Comparison of ENCODE assay signal across 1 cellular context in the genomic region with DNA sequence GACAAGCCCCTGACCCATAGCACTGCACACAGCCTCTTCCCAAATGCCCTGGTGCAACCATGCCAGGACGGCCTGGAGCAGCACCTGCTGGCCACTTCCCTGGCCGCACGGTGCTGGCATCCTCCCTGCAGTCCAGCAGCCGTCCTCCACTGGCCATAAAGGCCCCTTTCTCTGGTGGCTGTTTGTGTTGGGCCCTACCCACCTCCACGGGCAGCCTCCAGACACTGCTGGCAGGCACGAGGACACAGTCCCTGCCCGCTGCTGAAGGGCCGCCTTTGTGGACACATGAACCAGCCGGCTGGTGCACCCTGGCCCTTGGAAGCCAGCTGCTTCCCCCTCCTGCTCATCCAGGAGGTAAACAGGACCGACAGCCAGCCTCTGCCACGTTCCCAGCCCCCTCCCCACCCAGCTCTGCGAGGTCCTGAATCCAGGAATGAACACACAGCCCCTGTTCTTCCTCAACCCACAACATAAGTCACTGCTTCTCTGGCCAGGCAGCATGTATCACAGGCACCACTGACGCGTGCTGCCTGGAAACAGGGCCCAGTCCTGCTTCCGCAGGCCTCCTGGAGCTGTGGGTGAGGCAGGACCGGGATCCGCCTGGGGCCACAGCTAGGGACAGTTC.
TF ChIP-seq lines count a peak whose summit lies in the region.

No MANE protein-coding gene starts in this region.

TF ChIP-seq in HepG2, 621 proteins besides CTCF, POLR2A, EP300 and RAD21 (continued from another document and continues in another):
- TF ChIP-seq, protein P1, sequence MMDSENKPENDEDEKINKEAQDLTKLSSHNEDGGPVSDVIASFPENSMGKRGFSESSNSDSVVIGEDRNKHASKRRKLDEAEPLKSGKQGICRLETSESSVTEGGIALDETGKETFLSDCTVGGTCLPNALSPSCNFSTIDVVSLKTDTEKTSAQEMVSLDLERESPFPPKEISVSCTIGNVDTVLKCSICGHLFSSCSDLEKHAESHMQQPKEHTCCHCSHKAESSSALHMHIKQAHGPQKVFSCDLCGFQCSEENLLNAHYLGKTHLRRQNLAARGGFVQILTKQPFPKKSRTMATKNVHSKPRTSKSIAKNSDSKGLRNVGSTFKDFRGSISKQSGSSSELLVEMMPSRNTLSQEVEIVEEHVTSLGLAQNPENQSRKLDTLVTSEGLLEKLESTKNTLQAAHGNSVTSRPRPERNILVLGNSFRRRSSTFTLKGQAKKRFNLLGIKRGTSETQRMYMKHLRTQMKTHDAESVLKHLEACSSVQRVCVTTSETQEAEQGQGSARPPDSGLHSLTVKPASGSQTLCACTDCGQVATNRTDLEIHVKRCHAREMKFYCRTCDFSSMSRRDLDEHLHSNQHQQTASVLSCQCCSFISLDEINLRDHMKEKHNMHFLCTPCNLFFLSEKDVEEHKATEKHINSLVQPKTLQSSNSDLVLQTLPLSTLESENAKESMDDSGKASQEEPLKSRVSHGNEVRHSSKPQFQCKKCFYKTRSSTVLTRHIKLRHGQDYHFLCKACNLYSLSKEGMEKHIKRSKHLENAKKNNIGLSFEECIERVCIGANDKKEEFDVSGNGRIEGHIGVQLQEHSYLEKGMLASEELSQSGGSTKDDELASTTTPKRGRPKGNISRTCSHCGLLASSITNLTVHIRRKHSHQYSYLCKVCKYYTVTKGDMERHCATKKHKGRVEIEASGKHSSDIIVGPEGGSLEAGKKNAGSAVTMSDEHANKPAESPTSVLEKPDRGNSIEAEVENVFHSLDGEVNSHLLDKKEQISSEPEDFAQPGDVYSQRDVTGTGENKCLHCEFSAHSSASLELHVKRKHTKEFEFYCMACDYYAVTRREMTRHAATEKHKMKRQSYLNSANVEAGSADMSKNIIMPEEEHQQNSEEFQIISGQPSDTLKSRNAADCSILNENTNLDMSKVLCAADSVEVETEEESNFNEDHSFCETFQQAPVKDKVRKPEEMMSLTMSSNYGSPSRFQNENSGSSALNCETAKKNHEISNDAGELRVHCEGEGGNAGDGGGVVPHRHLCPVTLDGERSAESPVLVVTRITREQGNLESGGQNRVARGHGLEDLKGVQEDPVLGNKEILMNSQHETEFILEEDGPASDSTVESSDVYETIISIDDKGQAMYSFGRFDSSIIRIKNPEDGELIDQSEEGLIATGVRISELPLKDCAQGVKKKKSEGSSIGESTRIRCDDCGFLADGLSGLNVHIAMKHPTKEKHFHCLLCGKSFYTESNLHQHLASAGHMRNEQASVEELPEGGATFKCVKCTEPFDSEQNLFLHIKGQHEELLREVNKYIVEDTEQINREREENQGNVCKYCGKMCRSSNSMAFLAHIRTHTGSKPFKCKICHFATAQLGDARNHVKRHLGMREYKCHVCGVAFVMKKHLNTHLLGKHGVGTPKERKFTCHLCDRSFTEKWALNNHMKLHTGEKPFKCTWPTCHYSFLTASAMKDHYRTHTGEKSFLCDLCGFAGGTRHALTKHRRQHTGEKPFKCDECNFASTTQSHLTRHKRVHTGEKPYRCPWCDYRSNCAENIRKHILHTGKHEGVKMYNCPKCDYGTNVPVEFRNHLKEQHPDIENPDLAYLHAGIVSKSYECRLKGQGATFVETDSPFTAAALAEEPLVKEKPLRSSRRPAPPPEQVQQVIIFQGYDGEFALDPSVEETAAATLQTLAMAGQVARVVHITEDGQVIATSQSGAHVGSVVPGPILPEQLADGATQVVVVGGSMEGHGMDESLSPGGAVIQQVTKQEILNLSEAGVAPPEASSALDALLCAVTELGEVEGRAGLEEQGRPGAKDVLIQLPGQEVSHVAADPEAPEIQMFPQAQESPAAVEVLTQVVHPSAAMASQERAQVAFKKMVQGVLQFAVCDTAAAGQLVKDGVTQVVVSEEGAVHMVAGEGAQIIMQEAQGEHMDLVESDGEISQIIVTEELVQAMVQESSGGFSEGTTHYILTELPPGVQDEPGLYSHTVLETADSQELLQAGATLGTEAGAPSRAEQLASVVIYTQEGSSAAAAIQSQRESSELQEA (CRISPR knock-in tag; IDR thresholded peaks at IDR 0.05; ENCODE audit: not compliant biosample characterization): no peak
- TF ChIP-seq, protein P2, sequence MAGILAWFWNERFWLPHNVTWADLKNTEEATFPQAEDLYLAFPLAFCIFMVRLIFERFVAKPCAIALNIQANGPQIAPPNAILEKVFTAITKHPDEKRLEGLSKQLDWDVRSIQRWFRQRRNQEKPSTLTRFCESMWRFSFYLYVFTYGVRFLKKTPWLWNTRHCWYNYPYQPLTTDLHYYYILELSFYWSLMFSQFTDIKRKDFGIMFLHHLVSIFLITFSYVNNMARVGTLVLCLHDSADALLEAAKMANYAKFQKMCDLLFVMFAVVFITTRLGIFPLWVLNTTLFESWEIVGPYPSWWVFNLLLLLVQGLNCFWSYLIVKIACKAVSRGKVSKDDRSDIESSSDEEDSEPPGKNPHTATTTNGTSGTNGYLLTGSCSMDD (CRISPR knock-in tag; IDR thresholded peaks at IDR 0.05): no peak
- peak; percentile 20; the same call in 1 of the 2 replicates for TF ChIP-seq ZNF121 (CRISPR knock-in tag; IDR thresholded peaks at IDR 0.05)
- TF ChIP-seq ZBTB38 (CRISPR knock-in tag; IDR thresholded peaks at IDR 0.05): peak; percentile 90
- TF ChIP-seq SOX13 (IDR thresholded peaks at IDR 0.05): no peak
- TF ChIP-seq SOX13 (CRISPR knock-in tag; conservative IDR thresholded peaks at IDR 0.05 in 1 of 2, IDR thresholded peaks at IDR 0.05 in 1 of 2): peak in 1 of 2 experiments; percentile 52; a peak in 2 of 4 replicates
- TF ChIP-seq, protein P3, sequence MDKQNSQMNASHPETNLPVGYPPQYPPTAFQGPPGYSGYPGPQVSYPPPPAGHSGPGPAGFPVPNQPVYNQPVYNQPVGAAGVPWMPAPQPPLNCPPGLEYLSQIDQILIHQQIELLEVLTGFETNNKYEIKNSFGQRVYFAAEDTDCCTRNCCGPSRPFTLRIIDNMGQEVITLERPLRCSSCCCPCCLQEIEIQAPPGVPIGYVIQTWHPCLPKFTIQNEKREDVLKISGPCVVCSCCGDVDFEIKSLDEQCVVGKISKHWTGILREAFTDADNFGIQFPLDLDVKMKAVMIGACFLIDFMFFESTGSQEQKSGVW (CRISPR knock-in tag; IDR thresholded peaks at IDR 0.05; ENCODE audit: borderline replicate concordance): no peak
- peak; percentile 87 for TF ChIP-seq MYC (CRISPR knock-in tag; IDR thresholded peaks at IDR 0.05; ENCODE audit: borderline replicate concordance)
- TF ChIP-seq, protein P4, sequence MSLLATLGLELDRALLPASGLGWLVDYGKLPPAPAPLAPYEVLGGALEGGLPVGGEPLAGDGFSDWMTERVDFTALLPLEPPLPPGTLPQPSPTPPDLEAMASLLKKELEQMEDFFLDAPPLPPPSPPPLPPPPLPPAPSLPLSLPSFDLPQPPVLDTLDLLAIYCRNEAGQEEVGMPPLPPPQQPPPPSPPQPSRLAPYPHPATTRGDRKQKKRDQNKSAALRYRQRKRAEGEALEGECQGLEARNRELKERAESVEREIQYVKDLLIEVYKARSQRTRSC (CRISPR knock-in tag; IDR thresholded peaks at IDR 0.05; ENCODE audit: low read depth): no peak
- TF ChIP-seq, protein P5, sequence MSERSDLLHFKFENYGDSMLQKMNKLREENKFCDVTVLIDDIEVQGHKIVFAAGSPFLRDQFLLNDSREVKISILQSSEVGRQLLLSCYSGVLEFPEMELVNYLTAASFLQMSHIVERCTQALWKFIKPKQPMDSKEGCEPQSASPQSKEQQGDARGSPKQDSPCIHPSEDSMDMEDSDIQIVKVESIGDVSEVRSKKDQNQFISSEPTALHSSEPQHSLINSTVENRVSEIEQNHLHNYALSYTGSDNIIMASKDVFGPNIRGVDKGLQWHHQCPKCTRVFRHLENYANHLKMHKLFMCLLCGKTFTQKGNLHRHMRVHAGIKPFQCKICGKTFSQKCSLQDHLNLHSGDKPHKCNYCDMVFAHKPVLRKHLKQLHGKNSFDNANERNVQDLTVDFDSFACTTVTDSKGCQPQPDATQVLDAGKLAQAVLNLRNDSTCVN (CRISPR knock-in tag; IDR thresholded peaks at IDR 0.05; ENCODE audit: borderline replicate concordance): no peak
- no peak for TF ChIP-seq ZNF782 (CRISPR knock-in tag; IDR thresholded peaks at IDR 0.05; ENCODE audit: borderline replicate concordance)
- TF ChIP-seq, protein P6, sequence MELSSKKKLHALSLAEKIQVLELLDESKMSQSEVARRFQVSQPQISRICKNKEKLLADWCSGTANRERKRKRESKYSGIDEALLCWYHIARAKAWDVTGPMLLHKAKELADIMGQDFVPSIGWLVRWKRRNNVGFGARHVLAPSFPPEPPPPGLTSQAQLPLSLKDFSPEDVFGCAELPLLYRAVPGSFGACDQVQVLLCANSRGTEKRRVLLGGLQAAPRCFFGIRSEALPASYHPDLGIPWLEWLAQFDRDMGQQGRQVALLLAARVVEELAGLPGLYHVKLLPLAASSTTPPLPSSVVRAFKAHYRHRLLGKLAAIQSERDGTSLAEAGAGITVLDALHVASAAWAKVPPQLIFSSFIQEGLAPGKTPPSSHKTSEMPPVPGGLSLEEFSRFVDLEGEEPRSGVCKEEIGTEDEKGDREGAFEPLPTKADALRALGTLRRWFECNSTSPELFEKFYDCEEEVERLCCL (CRISPR knock-in tag; IDR thresholded peaks at IDR 0.05; ENCODE audit: borderline replicate concordance): no peak
- TF ChIP-seq MATR3 (CRISPR knock-in tag; IDR thresholded peaks at IDR 0.05): no peak
- no peak for TF ChIP-seq ZNF317 (CRISPR knock-in tag; IDR thresholded peaks at IDR 0.05)
- TF ChIP-seq ZNF746 (CRISPR knock-in tag; IDR thresholded peaks at IDR 0.05): no peak; the same call in 1 of the 2 replicates
- no peak for TF ChIP-seq ZSCAN30 (CRISPR knock-in tag; IDR thresholded peaks at IDR 0.05)
- TF ChIP-seq, protein P7, sequence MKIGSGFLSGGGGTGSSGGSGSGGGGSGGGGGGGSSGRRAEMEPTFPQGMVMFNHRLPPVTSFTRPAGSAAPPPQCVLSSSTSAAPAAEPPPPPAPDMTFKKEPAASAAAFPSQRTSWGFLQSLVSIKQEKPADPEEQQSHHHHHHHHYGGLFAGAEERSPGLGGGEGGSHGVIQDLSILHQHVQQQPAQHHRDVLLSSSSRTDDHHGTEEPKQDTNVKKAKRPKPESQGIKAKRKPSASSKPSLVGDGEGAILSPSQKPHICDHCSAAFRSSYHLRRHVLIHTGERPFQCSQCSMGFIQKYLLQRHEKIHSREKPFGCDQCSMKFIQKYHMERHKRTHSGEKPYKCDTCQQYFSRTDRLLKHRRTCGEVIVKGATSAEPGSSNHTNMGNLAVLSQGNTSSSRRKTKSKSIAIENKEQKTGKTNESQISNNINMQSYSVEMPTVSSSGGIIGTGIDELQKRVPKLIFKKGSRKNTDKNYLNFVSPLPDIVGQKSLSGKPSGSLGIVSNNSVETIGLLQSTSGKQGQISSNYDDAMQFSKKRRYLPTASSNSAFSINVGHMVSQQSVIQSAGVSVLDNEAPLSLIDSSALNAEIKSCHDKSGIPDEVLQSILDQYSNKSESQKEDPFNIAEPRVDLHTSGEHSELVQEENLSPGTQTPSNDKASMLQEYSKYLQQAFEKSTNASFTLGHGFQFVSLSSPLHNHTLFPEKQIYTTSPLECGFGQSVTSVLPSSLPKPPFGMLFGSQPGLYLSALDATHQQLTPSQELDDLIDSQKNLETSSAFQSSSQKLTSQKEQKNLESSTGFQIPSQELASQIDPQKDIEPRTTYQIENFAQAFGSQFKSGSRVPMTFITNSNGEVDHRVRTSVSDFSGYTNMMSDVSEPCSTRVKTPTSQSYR (CRISPR knock-in tag; IDR thresholded peaks at IDR 0.05; ENCODE audit: borderline replicate concordance): peak; percentile 61; the same call in 1 of the 2 replicates
- TF ChIP-seq, protein P8, sequence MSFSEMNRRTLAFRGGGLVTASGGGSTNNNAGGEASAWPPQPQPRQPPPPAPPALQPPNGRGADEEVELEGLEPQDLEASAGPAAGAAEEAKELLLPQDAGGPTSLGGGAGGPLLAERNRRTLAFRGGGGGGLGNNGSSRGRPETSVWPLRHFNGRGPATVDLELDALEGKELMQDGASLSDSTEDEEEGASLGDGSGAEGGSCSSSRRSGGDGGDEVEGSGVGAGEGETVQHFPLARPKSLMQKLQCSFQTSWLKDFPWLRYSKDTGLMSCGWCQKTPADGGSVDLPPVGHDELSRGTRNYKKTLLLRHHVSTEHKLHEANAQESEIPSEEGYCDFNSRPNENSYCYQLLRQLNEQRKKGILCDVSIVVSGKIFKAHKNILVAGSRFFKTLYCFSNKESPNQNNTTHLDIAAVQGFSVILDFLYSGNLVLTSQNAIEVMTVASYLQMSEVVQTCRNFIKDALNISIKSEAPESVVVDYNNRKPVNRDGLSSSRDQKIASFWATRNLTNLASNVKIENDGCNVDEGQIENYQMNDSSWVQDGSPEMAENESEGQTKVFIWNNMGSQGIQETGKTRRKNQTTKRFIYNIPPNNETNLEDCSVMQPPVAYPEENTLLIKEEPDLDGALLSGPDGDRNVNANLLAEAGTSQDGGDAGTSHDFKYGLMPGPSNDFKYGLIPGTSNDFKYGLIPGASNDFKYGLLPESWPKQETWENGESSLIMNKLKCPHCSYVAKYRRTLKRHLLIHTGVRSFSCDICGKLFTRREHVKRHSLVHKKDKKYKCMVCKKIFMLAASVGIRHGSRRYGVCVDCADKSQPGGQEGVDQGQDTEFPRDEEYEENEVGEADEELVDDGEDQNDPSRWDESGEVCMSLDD (CRISPR knock-in tag; IDR thresholded peaks at IDR 0.05; ENCODE audit: borderline replicate concordance): no peak
- peak; percentile 73; the same call in 1 of the 2 replicates for TF ChIP-seq RFXAP (CRISPR knock-in tag; IDR thresholded peaks at IDR 0.05; ENCODE audit: borderline replicate concordance)
- TF ChIP-seq, protein P9, sequence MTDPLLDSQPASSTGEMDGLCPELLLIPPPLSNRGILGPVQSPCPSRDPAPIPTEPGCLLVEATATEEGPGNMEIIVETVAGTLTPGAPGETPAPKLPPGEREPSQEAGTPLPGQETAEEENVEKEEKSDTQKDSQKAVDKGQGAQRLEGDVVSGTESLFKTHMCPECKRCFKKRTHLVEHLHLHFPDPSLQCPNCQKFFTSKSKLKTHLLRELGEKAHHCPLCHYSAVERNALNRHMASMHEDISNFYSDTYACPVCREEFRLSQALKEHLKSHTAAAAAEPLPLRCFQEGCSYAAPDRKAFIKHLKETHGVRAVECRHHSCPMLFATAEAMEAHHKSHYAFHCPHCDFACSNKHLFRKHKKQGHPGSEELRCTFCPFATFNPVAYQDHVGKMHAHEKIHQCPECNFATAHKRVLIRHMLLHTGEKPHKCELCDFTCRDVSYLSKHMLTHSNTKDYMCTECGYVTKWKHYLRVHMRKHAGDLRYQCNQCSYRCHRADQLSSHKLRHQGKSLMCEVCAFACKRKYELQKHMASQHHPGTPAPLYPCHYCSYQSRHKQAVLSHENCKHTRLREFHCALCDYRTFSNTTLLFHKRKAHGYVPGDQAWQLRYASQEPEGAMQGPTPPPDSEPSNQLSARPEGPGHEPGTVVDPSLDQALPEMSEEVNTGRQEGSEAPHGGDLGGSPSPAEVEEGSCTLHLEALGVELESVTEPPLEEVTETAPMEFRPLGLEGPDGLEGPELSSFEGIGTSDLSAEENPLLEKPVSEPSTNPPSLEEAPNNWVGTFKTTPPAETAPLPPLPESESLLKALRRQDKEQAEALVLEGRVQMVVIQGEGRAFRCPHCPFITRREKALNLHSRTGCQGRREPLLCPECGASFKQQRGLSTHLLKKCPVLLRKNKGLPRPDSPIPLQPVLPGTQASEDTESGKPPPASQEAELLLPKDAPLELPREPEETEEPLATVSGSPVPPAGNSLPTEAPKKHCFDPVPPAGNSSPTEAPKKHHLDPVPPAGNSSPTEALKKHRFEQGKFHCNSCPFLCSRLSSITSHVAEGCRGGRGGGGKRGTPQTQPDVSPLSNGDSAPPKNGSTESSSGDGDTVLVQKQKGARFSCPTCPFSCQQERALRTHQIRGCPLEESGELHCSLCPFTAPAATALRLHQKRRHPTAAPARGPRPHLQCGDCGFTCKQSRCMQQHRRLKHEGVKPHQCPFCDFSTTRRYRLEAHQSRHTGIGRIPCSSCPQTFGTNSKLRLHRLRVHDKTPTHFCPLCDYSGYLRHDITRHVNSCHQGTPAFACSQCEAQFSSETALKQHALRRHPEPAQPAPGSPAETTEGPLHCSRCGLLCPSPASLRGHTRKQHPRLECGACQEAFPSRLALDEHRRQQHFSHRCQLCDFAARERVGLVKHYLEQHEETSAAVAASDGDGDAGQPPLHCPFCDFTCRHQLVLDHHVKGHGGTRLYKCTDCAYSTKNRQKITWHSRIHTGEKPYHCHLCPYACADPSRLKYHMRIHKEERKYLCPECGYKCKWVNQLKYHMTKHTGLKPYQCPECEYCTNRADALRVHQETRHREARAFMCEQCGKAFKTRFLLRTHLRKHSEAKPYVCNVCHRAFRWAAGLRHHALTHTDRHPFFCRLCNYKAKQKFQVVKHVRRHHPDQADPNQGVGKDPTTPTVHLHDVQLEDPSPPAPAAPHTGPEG (CRISPR knock-in tag; IDR thresholded peaks at IDR 0.05): 0 out of 2 replicates have a peak, but pooled peaks have one; percentile 23
